In the genomic region with DNA sequence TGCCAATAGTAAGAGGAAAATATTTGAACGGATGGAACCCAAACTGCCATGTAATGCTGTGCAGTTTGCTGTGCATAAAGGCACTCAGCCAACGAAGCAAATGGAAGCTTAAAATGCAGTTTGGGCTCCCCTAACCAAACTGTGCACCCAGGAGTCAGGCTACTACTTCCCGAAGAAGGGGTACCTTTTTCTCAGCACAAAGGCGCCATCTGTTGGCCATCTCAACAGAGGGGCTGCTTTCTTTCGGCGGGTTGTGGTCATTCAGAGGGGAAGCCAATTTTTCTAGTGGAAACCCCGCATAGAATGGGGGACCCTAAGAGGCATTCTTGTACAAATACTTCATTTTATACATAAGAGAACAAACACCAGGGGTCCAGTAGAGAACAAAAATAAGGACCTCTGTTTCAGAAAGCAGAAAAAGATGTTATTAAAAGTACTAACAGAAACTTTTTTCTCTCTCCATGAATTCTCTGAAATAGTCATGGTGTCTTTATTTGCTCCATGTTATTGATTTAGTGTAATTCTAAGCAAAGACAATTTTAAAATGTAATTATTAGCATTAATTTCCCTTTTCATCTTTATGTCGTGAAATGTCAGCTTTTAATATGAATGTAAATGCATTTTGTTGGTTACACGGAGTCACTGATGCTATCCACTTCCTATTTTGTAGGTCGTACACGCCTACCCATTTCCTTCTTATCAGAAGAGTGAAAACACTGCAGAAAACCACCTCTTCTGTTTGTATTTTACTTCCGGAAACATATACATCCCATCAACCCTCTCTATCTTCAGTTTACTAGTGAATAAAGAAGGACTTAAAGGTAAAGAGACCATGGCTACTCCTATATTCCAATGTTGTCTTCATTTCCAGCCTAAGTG, we compare ENCODE assay signal across 8 cellular contexts.
DNase-seq lines count a peak whose midpoint lies in the region; ATAC-seq and TF ChIP-seq lines count a peak whose summit lies in the region.

No MANE protein-coding gene starts in this region.

- H3K4me3 ChIP-seq in fibroblast of pulmonary artery (replicated peaks; ENCODE audit: low read depth, low read length), result no peak overlapping the region

- peaks cover 12% of the 10 kb centered on the region for H3K27me3 Mint-ChIP-seq in osteocyte (ENCODE audit: unreplicated experiment)

- no peaks in the 10 kb centered on the region for H3K9me3 Mint-ChIP-seq in osteocyte (ENCODE audit: unreplicated experiment)

- peak; percentile 37 for DNase-seq in G401 (ENCODE audit: low spot score)
- DNase-seq in M059J (ENCODE audit: low read depth), result peak; percentile 20
- peak; percentile 34 for DNase-seq in SHP77 treated with DMSO at 0.1 percent for 48 hours (lab: John Stamatoyannopoulos, UW)
- DNase-seq in fibroblast of pulmonary artery (ENCODE audit: low read depth), result peak; percentile 24
- no peak for DNase-seq in osteocyte (ENCODE audit: extremely low spot score, unreplicated experiment)

- no peaks in the 10 kb centered on the region for H3K36me3 Mint-ChIP-seq in osteocyte (ENCODE audit: unreplicated experiment)

- ATAC-seq in GM21367 (IDR thresholded peaks at IDR 0.05; ENCODE audit: unreplicated experiment) (no peak), HG03139 (IDR thresholded peaks at IDR 0.05; ENCODE audit: unreplicated experiment) (no peak), GM18511 (IDR thresholded peaks at IDR 0.05; ENCODE audit: unreplicated experiment) (no peak)

- no peak overlapping the region for H3K27ac Mint-ChIP-seq in osteocyte (ENCODE audit: unreplicated experiment)

- H3K4me1 Mint-ChIP-seq in osteocyte (ENCODE audit: unreplicated experiment), result no peaks in the 10 kb centered on the region

- in situ Hi-C loops in G401 (cut with HindIII; ENCODE audit: low sequenced_read_pairs), result no loop called here

- TF ChIP-seq CTCF in fibroblast of pulmonary artery (IDR thresholded peaks at IDR 0.05; ENCODE audit: low read length, missing control alignments) (peak; percentile 48), osteocyte (IDR thresholded peaks at IDR 0.05) (peak; percentile 70)

- H3K4me3 Mint-ChIP-seq in osteocyte (ENCODE audit: unreplicated experiment), result no peak overlapping the region
